18 cellular contexts compared by ENCODE assay signal in genomic region chr1:227709451-227709850, GRCh38.
"Had no signal": no experiment of that assay in that cellular context is flagged by ENCODE, and none has a peak within 500 bp of the region (broad histone marks: within the 10 kb centered on the region; RNA-seq: fewer than 3 reads in every experiment).

No MANE protein-coding gene starts in this region.

- DNase-seq: dorsolateral prefrontal cortex; effector CD4-positive, alpha-beta T cell; head of caudate nucleus; left ventricle myocardium superior; lower lobe of right lung; natural killer cell; right lobe of liver; stimulated activated CD4-positive, alpha-beta T cell treated with anti-CD3 and anti-CD28 coated beads, Interleukin-12 subunit alpha, Interleukin-12 subunit beta, amount 100 ng/mL, for 4 hours; stimulated activated CD4-positive, alpha-beta T cell treated with anti-CD3 and anti-CD28 coated beads, Interleukin-1b, Interleukin-23, amount 100 ng/mL, for 48 hours; stimulated activated CD4-positive, alpha-beta T cell treated with anti-CD3 and anti-CD28 coated beads, Interleukin-4, amount 100 ng/mL, for 1 hour; stimulated activated CD8-positive, alpha-beta memory T cell treated with anti-CD3 and anti-CD28 coated beads, Interleukin-4, amount 100 ng/mL, for 48 hours; stimulated activated naive CD4-positive, alpha-beta T cell; stimulated activated naive CD8-positive, alpha-beta T cell treated with anti-CD3 and anti-CD28 coated beads, Interleukin-15, amount 100 ng/mL, for 72 hours; thyroid gland had no signal

- H3K4me3 ChIP-seq: dorsolateral prefrontal cortex, lower lobe of right lung, right lobe of liver, smooth muscle cell, thyroid gland had no signal

- H3K36me3 ChIP-seq: lower lobe of right lung, right lobe of liver, thyroid gland had no signal

- H3K4me1 ChIP-seq: lower lobe of right lung, parathyroid adenoma, right lobe of liver, thyroid gland had no signal

- H3K9ac ChIP-seq: parathyroid adenoma had no signal

- H3K79me2 ChIP-seq: parathyroid adenoma had no signal

- H3K27ac ChIP-seq: dorsolateral prefrontal cortex, epithelial cell of prostate, lower lobe of right lung, parathyroid adenoma, right lobe of liver, thyroid gland had no signal

- H2AFZ ChIP-seq: parathyroid adenoma had no signal

- H3K9me3 ChIP-seq: right lobe of liver, thyroid gland had no signal

- ATAC-seq: esophagus mucosa; left ventricle myocardium superior; lower lobe of right lung; natural killer cell; right lobe of liver; stimulated activated naive CD8-positive, alpha-beta T cell treated with anti-CD3 and anti-CD28 coated beads, Interleukin-15, amount 100 ng/mL, for 72 hours had no signal

- H3K4me2 ChIP-seq: smooth muscle cell had no signal

- H3K27me3 ChIP-seq: right lobe of liver, thyroid gland had no signal
